In genomic region chr19:13547102-13547501, GRCh38 we compare ENCODE assay signal across 29 cellular contexts.
"Had no signal": no experiment of that assay in that cellular context is flagged by ENCODE, and none has a peak within 500 bp of the region (broad histone marks: within the 10 kb centered on the region; RNA-seq: fewer than 3 reads in every experiment).

No MANE protein-coding gene starts in this region.

- H3K27ac Mint-ChIP-seq: dendritic cell treated with granulocyte-macrophage colony-stimulating factor and Interleukin-4, amounts not matched to agents 40 ng/mL and 50 ng/mL, for 4 days; effector memory CD8-positive, alpha-beta T cell; endodermal cell had no signal

- H3K79me2 ChIP-seq: hepatocyte had no signal

- H3K4me1 ChIP-seq: esophagus muscularis mucosa, esophagus squamous epithelium, foreskin keratinocyte, gastrocnemius medialis, gastroesophageal sphincter, heart left ventricle, heart right ventricle had no signal

- H3K36me3 ChIP-seq: esophagus muscularis mucosa, esophagus squamous epithelium, gastrocnemius medialis, gastroesophageal sphincter, heart left ventricle, heart right ventricle had no signal

- H3K4me2 ChIP-seq: hepatocyte had no signal

- FAIRE-seq: endometrium, endothelial cell of umbilical vein, frontal cortex had no signal

- H3K4me3 ChIP-seq: coronary artery, dorsolateral prefrontal cortex, esophagus muscularis mucosa, esophagus squamous epithelium, gastrocnemius medialis, gastroesophageal sphincter, heart left ventricle, heart right ventricle, hepatocyte had no signal

- H3K27me3 ChIP-seq: dorsolateral prefrontal cortex, foreskin keratinocyte had no signal

- H2AFZ ChIP-seq: hepatocyte had no signal

- DNase-seq: cortex of kidney; dermis blood vessel endothelial cell; dorsolateral prefrontal cortex; effector CD4-positive, alpha-beta T cell; effector CD8-positive, alpha-beta T cell; effector memory CD4-positive, alpha-beta T cell; effector memory CD8-positive, alpha-beta T cell; endodermal cell; erythroblast; esophagus squamous epithelium; foreskin fibroblast; foreskin keratinocyte; foreskin melanocyte; gastrocnemius medialis; glutamatergic neuron; head of caudate nucleus; heart left ventricle; heart right ventricle; hippocampal formation had no signal

- H3K9me3 Mint-ChIP-seq: effector memory CD8-positive, alpha-beta T cell; endodermal cell had no signal

- H3K4me1 Mint-ChIP-seq: endodermal cell had no signal

- H3K4me3 Mint-ChIP-seq: dendritic cell treated with granulocyte-macrophage colony-stimulating factor and Interleukin-4, amounts not matched to agents 40 ng/mL and 50 ng/mL, for 4 days; effector memory CD8-positive, alpha-beta T cell; endodermal cell had no signal

- H3K27ac ChIP-seq: coronary artery, epithelial cell of prostate, esophagus muscularis mucosa, esophagus squamous epithelium, foreskin keratinocyte, gastrocnemius medialis, gastroesophageal sphincter, heart left ventricle, heart right ventricle, hepatocyte had no signal

- H3K9me3 ChIP-seq: gastrocnemius medialis had no signal

- ATAC-seq: effector memory CD8-positive, alpha-beta T cell; esophagus mucosa; foreskin keratinocyte; gastrocnemius medialis; gastroesophageal sphincter; heart left ventricle; heart right ventricle had no signal
